ENCODE assay signal across 8 cellular contexts in genomic region chrX:107775734-107776511, GRCh38. TPM values are rescaled to one million over a fixed set of nuclear protein-coding genes. Genes with fewer than 3 reads are reported as not detected.
DNase-seq lines count a peak whose midpoint lies in the region; ATAC-seq and TF ChIP-seq lines count a peak whose summit lies in the region.

Gene TSC22D3, minus strand, starts transcription at chrX:107775787. Its CDS starts 368 bp downstream, at chrX:107775419.

- TF ChIP-seq CTCF in AG04449 (IDR thresholded peaks at IDR 0.05; ENCODE audit: insufficient read depth, low read length, missing control alignments) (peak; percentile 10), choroid plexus epithelial cell (conservative IDR thresholded peaks at IDR 0.05; ENCODE audit: low read depth, low read length) (no peak), kidney epithelial cell (IDR thresholded peaks at IDR 0.05; ENCODE audit: insufficient read depth, low read length, poor library complexity, severe bottlenecking) (no peak)

- no peaks in the 10 kb centered on the region for H3K27me3 ChIP-seq in kidney epithelial cell (ENCODE audit: control insufficient read depth, insufficient read depth, low read length)

- POLR2A ChIA-PET in AG04449 (lab: Yijun Ruan, JAX), result no interaction called here

- DNase-seq in AG04449 (ENCODE audit: low read depth, low spot score), result no peak
- DNase-seq in NCI-H2227 treated with DMSO at 0.1 percent for 48 hours (lab: John Stamatoyannopoulos, UW), result peak; percentile 24
- peak; percentile 18 to 33 for DNase-seq in activated CD4-positive, alpha-beta T cell treated with anti-CD3 and anti-CD28 coated beads for 24 hours (ENCODE audit: low read depth in 2 of 2)
- peak; percentile 66 for DNase-seq in choroid plexus epithelial cell (ENCODE audit: low read depth)
- DNase-seq in kidney epithelial cell (ENCODE audit: low read depth), result peak; percentile 31
- DNase-seq in stimulated activated CD4-positive, alpha-beta T cell treated with anti-CD3 and anti-CD28 coated beads, Interleukin-12 subunit alpha, Interleukin-12 subunit beta, amount 100 ng/mL, for 48 hours (ENCODE audit: low read depth in 2 of 3, low spot score in 1 of 3), result peak; percentile 15 to 49 (median 41)

- peak within 1 kb of the TSS; percentile 49 for H3K4me3 ChIP-seq in AG04449 (ENCODE audit: low read depth, low read length)
- H3K4me3 ChIP-seq in choroid plexus epithelial cell (ENCODE audit: low read depth, low read length), result peak within 1 kb of the TSS; percentile 58
- peak within 1 kb of the TSS; percentile 40 for H3K4me3 ChIP-seq in kidney epithelial cell (ENCODE audit: low read depth, low read length)

- CTCF ChIA-PET in AG04449 (lab: Yijun Ruan, JAX), result interaction anchor here (0.6 to 6.4 kb wide), 13 partner anchors 8 to 757 kb away, joined by 3 to 123 read pairs (median 4); no protein-coding TSS in a partner anchor

- peak; percentile 67 for ATAC-seq in GM18870 (IDR thresholded peaks at IDR 0.05; ENCODE audit: unreplicated experiment)
- ATAC-seq in HG03108 (IDR thresholded peaks at IDR 0.05; ENCODE audit: unreplicated experiment), result peak; percentile 75

- H3K36me3 ChIP-seq in kidney epithelial cell (ENCODE audit: control insufficient read depth, insufficient read depth, low read length), result no peaks in the 10 kb centered on the region

RNA-seq across cellular contexts. Expression of gene TSC22D3, which starts in this region (rescaled TPM):
- 69.0 and 75.0 TPM in 2 replicates for total RNA-seq in kidney epithelial cell
